Comparison of ENCODE assay signal across 16 cellular contexts in the genomic region with DNA sequence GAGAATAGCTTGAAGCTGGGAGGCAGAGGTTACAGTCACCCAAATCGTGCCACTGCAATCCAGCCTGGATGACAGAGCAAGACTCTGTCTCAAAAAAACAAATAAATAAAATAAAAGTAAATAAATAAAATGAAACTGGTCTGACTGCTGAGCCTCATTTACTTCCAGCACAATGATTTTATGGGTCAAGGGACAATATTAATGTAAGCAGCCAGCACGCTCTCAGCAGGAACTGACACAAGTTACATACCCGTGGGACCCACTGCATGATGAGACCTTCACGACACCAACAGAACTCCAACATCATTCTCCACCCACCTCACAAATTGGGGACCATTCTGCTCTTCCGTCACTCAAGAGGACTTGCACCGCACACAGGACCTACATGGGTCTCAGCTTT.
A peak's percentile ranks its signal among the peaks of the same experiment; 100 is the strongest.
DNase-seq lines count a peak whose midpoint lies in the region; ATAC-seq and TF ChIP-seq lines count a peak whose summit lies in the region.
"Had no signal": no experiment of that assay in that cellular context is flagged by ENCODE, and none has a peak within 500 bp of the region (broad histone marks: within the 10 kb centered on the region; RNA-seq: fewer than 3 reads in every experiment).

No MANE protein-coding gene starts in this region.

- TF ChIP-seq CTCF in C4-2B (conservative IDR thresholded peaks at IDR 0.05), result no peak
- TF ChIP-seq CTCF in PC-9 (conservative IDR thresholded peaks at IDR 0.05), result no peak
- no peak for TF ChIP-seq CTCF in nephron progenitor cell (IDR thresholded peaks at IDR 0.05)
- no peak for TF ChIP-seq CTCF in type B pancreatic cell (conservative IDR thresholded peaks at IDR 0.05)

- H3K27me3 ChIP-seq in PC-9 (ENCODE audit: insufficient read depth, low read depth), result no peaks in the 10 kb centered on the region

- H3K9me3 Mint-ChIP-seq in nephron progenitor cell, result peaks cover 36% of the 10 kb centered on the region
- no peaks in the 10 kb centered on the region for H3K9me3 Mint-ChIP-seq in type B pancreatic cell

- no peak overlapping the region for H3K4me3 Mint-ChIP-seq in nephron progenitor cell
- no peak overlapping the region for H3K4me3 Mint-ChIP-seq in type B pancreatic cell
- H3K4me3 Mint-ChIP-seq: CD4-positive, alpha-beta memory T cell had no signal

- intact Hi-C loops in PC-9 (cut with micrococcal nuclease; ENCODE audit: unreplicated experiment), result no loop called here

- peak overlapping the region; percentile 26; the same call in 1 of the 2 replicates for H3K4me2 ChIP-seq in PC-9
- H3K4me2 ChIP-seq: KMS-11 had no signal

- H3K9me2 ChIP-seq in PC-9 (ENCODE audit: insufficient read depth), result no peaks in the 10 kb centered on the region

- no peaks in the 10 kb centered on the region for H3K36me3 ChIP-seq in PC-9 (ENCODE audit: low read depth)

- H3K4me1 Mint-ChIP-seq in nephron progenitor cell (peaks cover 40% of the 10 kb centered on the region), type B pancreatic cell (ENCODE audit: unreplicated experiment) (peaks cover 27% of the 10 kb centered on the region)
- H3K4me1 Mint-ChIP-seq: CD4-positive, alpha-beta memory T cell had no signal

- H3K27ac Mint-ChIP-seq in nephron progenitor cell (peak overlapping the region; percentile 55), type B pancreatic cell (peak overlapping the region; percentile 20)
- H3K27ac Mint-ChIP-seq: CD4-positive, alpha-beta memory T cell had no signal

- no peaks in the 10 kb centered on the region for H3F3A ChIP-seq in PC-9 (ENCODE audit: insufficient read depth, low read depth)

- H3K79me2 ChIP-seq in PC-9 (ENCODE audit: low read depth), result 0 out of 2 replicates have a peak, but pooled peaks cover 8% of the 10 kb centered on the region

- no TSS peak for BruUV-seq in PC-9 (replicated peaks; lab: Mats Ljungman, UMichigan)

- CTCF ChIA-PET in PC-9 (lab: Charles Lee), result no interaction called here

- H3K27me3 Mint-ChIP-seq in nephron progenitor cell (ENCODE audit: low read depth, poor library complexity) (peaks cover 4% of the 10 kb centered on the region), type B pancreatic cell (no peaks in the 10 kb centered on the region)

- H3K4me3 ChIP-seq in PC-9, result no peak overlapping the region

- H3K4me1 ChIP-seq in PC-9 (replicated peaks; ENCODE audit: insufficient read depth), result peaks cover 8% of the 10 kb centered on the region

- POLR2A ChIA-PET in PC-9 (lab: Charles Lee; ENCODE audit: unreplicated experiment), result no interaction called here

- DNase-seq in PC-9, result peak in 1 of 2 experiments; percentile 53
- DNase-seq in nephron progenitor cell, result no peak
- DNase-seq in type B pancreatic cell (ENCODE audit: extremely low spot score, unreplicated experiment), result no peak
- no peak for DNase-seq in anterior cingulate cortex (lab: John Stamatoyannopoulos, UW)
- DNase-seq: ACHN; C1 segment of cervical spinal cord; CD4-positive, alpha-beta memory T cell; DMS153; DMS79 treated with DMSO at 0.1 percent for 48 hours; EL; HCEC 1CT had no signal

- H3K36me3 Mint-ChIP-seq in nephron progenitor cell (ENCODE audit: low read depth), result peaks cover 37% of the 10 kb centered on the region
- peaks cover 7% of the 10 kb centered on the region for H3K36me3 Mint-ChIP-seq in type B pancreatic cell
- H3K36me3 Mint-ChIP-seq: CD4-positive, alpha-beta memory T cell had no signal

- peak overlapping the region; percentile 83 for H3K27ac ChIP-seq in C4-2B
- H3K27ac ChIP-seq in PC-9, result no peak overlapping the region
- H3K27ac ChIP-seq: KMS-11 had no signal

- no peaks in the 10 kb centered on the region for H3K9me3 ChIP-seq in PC-9 (ENCODE audit: insufficient read depth, low read depth)

- no peaks in the 10 kb centered on the region for H4K20me1 ChIP-seq in PC-9 (ENCODE audit: insufficient read depth)

- ATAC-seq in GM18907 (IDR thresholded peaks at IDR 0.05; ENCODE audit: unreplicated experiment) (no peak), GM19463 (IDR thresholded peaks at IDR 0.05; ENCODE audit: unreplicated experiment) (no peak)
- ATAC-seq: HepG2 had no signal

- H2AFZ ChIP-seq in PC-9, result no peak overlapping the region
